In genomic region chr7:54542920-54543539, GRCh38 we compare ENCODE assay signal across 12 cellular contexts. TPM values are rescaled to one million over a fixed set of nuclear protein-coding genes. Genes with fewer than 3 reads are reported as not detected.
A peak's percentile ranks its signal among the peaks of the same experiment; 100 is the strongest.
DNase-seq lines count a peak whose midpoint lies in the region; ATAC-seq and TF ChIP-seq lines count a peak whose summit lies in the region.
"Had no signal": no experiment of that assay in that cellular context is flagged by ENCODE, and none has a peak within 500 bp of the region (broad histone marks: within the 10 kb centered on the region; RNA-seq: fewer than 3 reads in every experiment).

No MANE protein-coding gene starts in this region.

- no peaks in the 10 kb centered on the region for H3K9me2 ChIP-seq in hepatocyte (replicated peaks; ENCODE audit: insufficient read depth)

- H3K4me2 ChIP-seq in hepatocyte: peak overlapping the region; percentile 95

- peaks cover 22% of the 10 kb centered on the region for H3K4me1 Mint-ChIP-seq in type B pancreatic cell (ENCODE audit: unreplicated experiment)
- H3K4me1 Mint-ChIP-seq in stimulated activated effector memory CD8-positive, alpha-beta T cell treated with anti-CD3 and anti-CD28 coated beads, Interleukin-12 subunit alpha, Interleukin-12 subunit beta, amount 100 ng/mL, for 72 hours: no peaks in the 10 kb centered on the region
- H3K4me1 Mint-ChIP-seq: T-helper 17 cell had no signal

- 8% methylated on average over 9 of the region's 9 CpGs for WGBS in hepatocyte (ENCODE audit: low lambda C conversion rate, missing lambda C conversion rate)

- H3K4me3 ChIP-seq in cardiac muscle cell: no peak overlapping the region
- H3K4me3 ChIP-seq in right atrium auricular region: no peak overlapping the region
- no peak overlapping the region for H3K4me3 ChIP-seq in hepatocyte

- H4K20me1 ChIP-seq in hepatocyte (ENCODE audit: insufficient read depth, poor library complexity, severe bottlenecking): no peaks in the 10 kb centered on the region

- no peak for TF ChIP-seq CTCF in cardiac muscle cell (IDR thresholded peaks at IDR 0.05; ENCODE audit: low read depth, low read length)
- TF ChIP-seq CTCF in right atrium auricular region (IDR thresholded peaks at IDR 0.05): no peak
- TF ChIP-seq CTCF in hepatocyte (IDR thresholded peaks at IDR 0.05; ENCODE audit: poor library complexity): no peak
- no peak for TF ChIP-seq CTCF in type B pancreatic cell (conservative IDR thresholded peaks at IDR 0.05)

- no peak overlapping the region for H2AFZ ChIP-seq in hepatocyte

- peaks cover 85% of the 10 kb centered on the region for H3K27me3 Mint-ChIP-seq in type B pancreatic cell

- H3K9me3 ChIP-seq in cardiac muscle cell (ENCODE audit: low read depth) (no peaks in the 10 kb centered on the region), right atrium auricular region (no peaks in the 10 kb centered on the region), hepatocyte (ENCODE audit: low read depth) (no peaks in the 10 kb centered on the region)
- H3K9me3 ChIP-seq: heart right ventricle had no signal

- H3K9me3 Mint-ChIP-seq in type B pancreatic cell: no peaks in the 10 kb centered on the region
- H3K9me3 Mint-ChIP-seq in stimulated activated effector memory CD8-positive, alpha-beta T cell treated with anti-CD3 and anti-CD28 coated beads, Interleukin-12 subunit alpha, Interleukin-12 subunit beta, amount 100 ng/mL, for 72 hours: peaks cover 3% of the 10 kb centered on the region

- peaks cover 3% of the 10 kb centered on the region for H3K4me1 ChIP-seq in cardiac muscle cell (ENCODE audit: low read depth)
- H3K4me1 ChIP-seq in right atrium auricular region: peaks cover 0 to 22% of the 10 kb centered on the region in 2 donors
- H3K4me1 ChIP-seq in hepatocyte (ENCODE audit: insufficient read depth): no peaks in the 10 kb centered on the region

- no peak overlapping the region for H3K27ac ChIP-seq in cardiac muscle cell
- no peak overlapping the region for H3K27ac ChIP-seq in right atrium auricular region
- H3K27ac ChIP-seq in hepatocyte: no peak overlapping the region
- H3K27ac ChIP-seq: heart right ventricle had no signal

- ATAC-seq in stimulated activated effector memory CD8-positive, alpha-beta T cell treated with anti-CD3 and anti-CD28 coated beads, Interleukin-12 subunit alpha, Interleukin-12 subunit beta, amount 100 ng/mL, for 72 hours: no peak
- ATAC-seq: T-helper 17 cell had no signal

- in situ Hi-C loops in KBM-7 (cut with MboI; ENCODE audit: low pct_unique_long_range_greater_than_20kb, low sequenced_read_pairs): no loop called here

- no peaks in the 10 kb centered on the region for H3K36me3 ChIP-seq in cardiac muscle cell
- no peaks in the 10 kb centered on the region for H3K36me3 ChIP-seq in right atrium auricular region
- no peaks in the 10 kb centered on the region for H3K36me3 ChIP-seq in hepatocyte (replicated peaks; ENCODE audit: insufficient read depth, low read depth)
- H3K36me3 ChIP-seq: heart right ventricle had no signal

- H3K36me3 Mint-ChIP-seq in type B pancreatic cell: no peaks in the 10 kb centered on the region
- H3K36me3 Mint-ChIP-seq in stimulated activated effector memory CD8-positive, alpha-beta T cell treated with anti-CD3 and anti-CD28 coated beads, Interleukin-12 subunit alpha, Interleukin-12 subunit beta, amount 100 ng/mL, for 72 hours: no peaks in the 10 kb centered on the region

- DNase-seq in cardiac muscle cell (ENCODE audit: low read depth in 1 of 2, low spot score in 1 of 2): peak; percentile 27 to 80
- DNase-seq in right atrium auricular region (ENCODE audit: low spot score): no peak
- DNase-seq in T1000 (lab: John Stamatoyannopoulos, UW): peak; percentile 12
- peak; percentile 65 for DNase-seq in hepatocyte (ENCODE audit: low spot score)
- DNase-seq in type B pancreatic cell (ENCODE audit: extremely low spot score, unreplicated experiment): no peak
- DNase-seq in stimulated activated effector memory CD8-positive, alpha-beta T cell treated with anti-CD3 and anti-CD28 coated beads, Interleukin-12 subunit alpha, Interleukin-12 subunit beta, amount 100 ng/mL, for 72 hours (ENCODE audit: low spot score in 2 of 2): no peak
- DNase-seq in foreskin melanocyte: no peak
- DNase-seq in KBM-7: no peak
- DNase-seq: activated gamma-delta T cell, heart right ventricle, T-helper 17 cell had no signal

- H3K27me3 ChIP-seq in cardiac muscle cell: peaks cover 88% of the 10 kb centered on the region
- H3K27me3 ChIP-seq in right atrium auricular region: peaks cover 8 to 28% of the 10 kb centered on the region in 2 donors
- peaks cover 83% of the 10 kb centered on the region for H3K27me3 ChIP-seq in hepatocyte

- peak overlapping the region; percentile 82 for H3K4me3 Mint-ChIP-seq in type B pancreatic cell
- H3K4me3 Mint-ChIP-seq in stimulated activated effector memory CD8-positive, alpha-beta T cell treated with anti-CD3 and anti-CD28 coated beads, Interleukin-12 subunit alpha, Interleukin-12 subunit beta, amount 100 ng/mL, for 72 hours: no peak overlapping the region
- H3K4me3 Mint-ChIP-seq: T-helper 17 cell had no signal

- peak overlapping the region; percentile 58 for H3K27ac Mint-ChIP-seq in type B pancreatic cell
- H3K27ac Mint-ChIP-seq in stimulated activated effector memory CD8-positive, alpha-beta T cell treated with anti-CD3 and anti-CD28 coated beads, Interleukin-12 subunit alpha, Interleukin-12 subunit beta, amount 100 ng/mL, for 72 hours: no peak overlapping the region
- H3K27ac Mint-ChIP-seq: T-helper 17 cell had no signal

- H3K79me2 ChIP-seq in hepatocyte: no peaks in the 10 kb centered on the region

RNA-seq across cellular contexts. Expression of gene VSTM2A, which starts 0.9 kb away (rescaled TPM):
- total RNA-seq in cardiac muscle cell (not detected in 2 replicates), right atrium auricular region (not detected), hepatocyte (not detected in 2 replicates), type B pancreatic cell (ENCODE audit: low replicate concordance) (21.6 and 30.7 TPM in 2 replicates)
- polyA plus RNA-seq in cardiac muscle cell (0.28 TPM in 1 of 2 replicates, not detected in the other), hepatocyte (not detected in 2 replicates)
- total RNA-seq: heart right ventricle, right cardiac atrium, T-helper 17 cell had no signal
- polyA plus RNA-seq: heart right ventricle, right cardiac atrium had no signal

Comparison
In these comparisons a context has a peak if more than half of its experiments do, and no peak if none do; other contexts are left out.
1. DNase-seq: peak in cardiac muscle cell (2 of 2), T1000 (single experiment) and hepatocyte (single experiment); none in right atrium auricular region (single experiment), type B pancreatic cell (single experiment), stimulated activated effector memory CD8-positive, alpha-beta T cell treated with anti-CD3 and anti-CD28 coated beads, Interleukin-12 subunit alpha, Interleukin-12 subunit beta, amount 100 ng/mL, for 72 hours (0 of 2), foreskin melanocyte (single experiment) and KBM-7 (single experiment).
2. RNA of gene VSTM2A, which starts 0.9 kb away (total RNA-seq): 21.6 to 30.7 TPM in type B pancreatic cell; not detected in hepatocyte, not detected in cardiac muscle cell and not detected in right atrium auricular region; every median in the first group is over 10 times any median in the second.